9 cellular contexts compared by ENCODE assay signal in genomic region chr1:183218039-183218618, GRCh38. TPM values are rescaled to one million over a fixed set of nuclear protein-coding genes. Genes with fewer than 3 reads are reported as not detected.
DNase-seq lines count a peak whose midpoint lies in the region; TF ChIP-seq lines count a peak whose summit lies in the region.
"Had no signal": no experiment of that assay in that cellular context is flagged by ENCODE, and none has a peak within 500 bp of the region (broad histone marks: within the 10 kb centered on the region; RNA-seq: fewer than 3 reads in every experiment).

No MANE protein-coding gene starts in this region.

- H3K4me1 Mint-ChIP-seq in CD14-positive monocyte = peaks cover 5% of the 10 kb centered on the region

- H4K91ac ChIP-seq in neuronal stem cell (ENCODE audit: low read depth, low read length, poor library complexity) = no peak overlapping the region

- H3K36me3 Mint-ChIP-seq in CD14-positive monocyte = no peaks in the 10 kb centered on the region

- no peaks in the 10 kb centered on the region for H3K36me3 ChIP-seq in neuronal stem cell (replicated peaks in 1 of 2; ENCODE audit: control insufficient read depth in 2 of 2, insufficient read depth in 2 of 2, low read length in 2 of 2)
- H3K36me3 ChIP-seq in GM23248 (ENCODE audit: low read depth) = no peaks in the 10 kb centered on the region

- H2BK5ac ChIP-seq in neuronal stem cell (ENCODE audit: low read length) = no peak overlapping the region

- DNase-seq in NCI-H2081 (lab: John Stamatoyannopoulos, UW) = peak; percentile 68 to 83
- no peak for DNase-seq in epithelial cell of prostate (ENCODE audit: low read depth, low spot score)
- no peak for DNase-seq in neuronal stem cell (ENCODE audit: low spot score)
- DNase-seq in SKM-1 (lab: John Stamatoyannopoulos, UW; ENCODE audit: unreplicated experiment) = no peak
- DNase-seq in GM23248 = no peak
- no peak for DNase-seq in foreskin melanocyte
- no peak for DNase-seq in CD14-positive monocyte (ENCODE audit: low spot score)
- DNase-seq: activated T-cell treated with anti-CD3 and anti-CD28 coated beads for 4 hours had no signal

- H2BK12ac ChIP-seq in neuronal stem cell (ENCODE audit: low read length) = no peak overlapping the region

- no peak for TF ChIP-seq CTCF in C4-2B (conservative IDR thresholded peaks at IDR 0.05)
- TF ChIP-seq CTCF in CD14-positive monocyte (IDR thresholded peaks at IDR 0.05) = no peak

- H2AK5ac ChIP-seq in neuronal stem cell (ENCODE audit: low read depth, low read length) = no peak overlapping the region

- peak overlapping the region; percentile 72 for H3K18ac ChIP-seq in neuronal stem cell (ENCODE audit: low read length)

- peak overlapping the region in 1 of 2 donors; percentile 30 for H3K4me3 Mint-ChIP-seq in CD14-positive monocyte

- H3K14ac ChIP-seq in neuronal stem cell (ENCODE audit: low read length) = no peak overlapping the region

- H2BK120ac ChIP-seq in neuronal stem cell (ENCODE audit: low read depth, low read length) = no peak overlapping the region

- no peak overlapping the region for H3K4ac ChIP-seq in neuronal stem cell (ENCODE audit: low read length)

- no peaks in the 10 kb centered on the region for H4K20me1 ChIP-seq in GM23248 (ENCODE audit: insufficient read depth)

- H3K4me3 ChIP-seq in neuronal stem cell (ENCODE audit: low read length in 2 of 2) (no peak overlapping the region), GM23248 (no peak overlapping the region)

- H3K27me3 ChIP-seq in neuronal stem cell (ENCODE audit: control insufficient read depth in 3 of 3, insufficient read depth in 3 of 3, low read depth in 1 of 3, low read length in 3 of 3) (no peaks in the 10 kb centered on the region), GM23248 (replicated peaks; ENCODE audit: insufficient read depth) (no peaks in the 10 kb centered on the region)

- H3K9ac ChIP-seq in neuronal stem cell (ENCODE audit: low read depth, low read length, poor library complexity) (no peak overlapping the region), GM23248 (no peak overlapping the region)

- no peaks in the 10 kb centered on the region for H3K79me2 ChIP-seq in GM23248 (ENCODE audit: insufficient read depth)

- H3K23ac ChIP-seq in neuronal stem cell (ENCODE audit: low read depth, low read length, poor library complexity) = no peak overlapping the region

- H3K79me1 ChIP-seq in neuronal stem cell (ENCODE audit: low read depth, low read length) = no peaks in the 10 kb centered on the region

- H3K4me2 ChIP-seq in neuronal stem cell (ENCODE audit: insufficient read depth, low read length, poor library complexity, severe bottlenecking) (no peak overlapping the region), GM23248 (ENCODE audit: unreplicated experiment) (no peak overlapping the region)

- H3F3A ChIP-seq in GM23248 (ENCODE audit: insufficient read depth) = no peaks in the 10 kb centered on the region

- H3K4me1 ChIP-seq in neuronal stem cell (ENCODE audit: control insufficient read depth in 2 of 2, insufficient read depth in 1 of 2, low read depth in 1 of 2, low read length in 2 of 2) = peaks cover 10 to 11% of the 10 kb centered on the region in 2 donors
- H3K4me1 ChIP-seq in GM23248 (ENCODE audit: insufficient read depth) = no peaks in the 10 kb centered on the region

- H4K8ac ChIP-seq in neuronal stem cell (ENCODE audit: low read depth, low read length) = no peak overlapping the region

- H3K9me2 ChIP-seq in GM23248 (ENCODE audit: insufficient read depth) = no peaks in the 10 kb centered on the region

- no peak overlapping the region for H3K27ac Mint-ChIP-seq in CD14-positive monocyte

- intact Hi-C loops in CD14-positive monocyte (cut with micrococcal nuclease) = no loop called here

- no CpG with 5 or more reads among the region's 14 CpGs for WGBS in neuronal stem cell (ENCODE audit: extremely low coverage in 2 of 2, insufficient read length in 2 of 2, insufficient replicate concordance in 1 of 2), 2 donors
- 39 to 43% methylated on average over 14 of the region's 14 CpGs for WGBS in GM23248 (ENCODE audit: low coverage in 1 of 2, low lambda C conversion rate in 2 of 2, missing lambda C conversion rate in 2 of 2), 2 experiments

- H3K9me3 ChIP-seq in neuronal stem cell (replicated peaks in 1 of 2; ENCODE audit: control insufficient read depth in 2 of 2, insufficient read depth in 1 of 2, low read depth in 1 of 2, low read length in 2 of 2) (no peaks in the 10 kb centered on the region), GM23248 (ENCODE audit: low read depth) (no peaks in the 10 kb centered on the region)

- H2BK15ac ChIP-seq in neuronal stem cell (ENCODE audit: low read length) = no peak overlapping the region

- peaks cover 2 to 15% (median 12%) of the 10 kb centered on the region in 3 donors for H3K27me3 Mint-ChIP-seq in CD14-positive monocyte (ENCODE audit: low read depth in 3 of 3)

- no peaks in the 10 kb centered on the region for H3K9me3 Mint-ChIP-seq in CD14-positive monocyte

- in situ Hi-C loops in GM23248 (cut with MboI) = no loop called here

- H2AFZ ChIP-seq in neuronal stem cell (ENCODE audit: low read length) (peak overlapping the region; percentile 74), GM23248 (no peak overlapping the region)

- H3K27ac ChIP-seq in C4-2B (peak overlapping the region; percentile 3; the same call in 1 of the 2 replicates), epithelial cell of prostate (peak overlapping the region; percentile 98), neuronal stem cell (replicated peaks; ENCODE audit: low read length) (no peak overlapping the region), GM23248 (no peak overlapping the region)

RNA-seq across cellular contexts. Expression of gene LAMC2, which starts 32.1 kb away (rescaled TPM):
- polyA plus RNA-seq in neuronal stem cell (2013, experiment 1 of 2) = 0.20 TPM
- 0.25 TPM for polyA plus RNA-seq in neuronal stem cell (2013, experiment 2 of 2)
- 1.9 and 2.4 TPM in 2 replicates for total RNA-seq in GM23248 (2014; rRNA removed; shearing (Covaris generic))
- polyA plus RNA-seq in GM23248 (2016; fragmentation: Nextera tagmentation; extraction: Ambion mirVana) (2.7 and 3.2 TPM in 2 replicates), CD14-positive monocyte (not detected)

Comparison
In these comparisons a context has a peak if more than half of its experiments do, and no peak if none do; other contexts are left out.
1. H3K27ac ChIP-seq: peak in C4-2B (single experiment) and epithelial cell of prostate (single experiment); none in neuronal stem cell (single experiment) and GM23248 (single experiment).
2. DNase-seq: peak in NCI-H2081 (2 of 2); none in epithelial cell of prostate (single experiment), neuronal stem cell (single experiment), SKM-1 (single experiment), GM23248 (single experiment), foreskin melanocyte (single experiment) and CD14-positive monocyte (single experiment).